In the genomic region with DNA sequence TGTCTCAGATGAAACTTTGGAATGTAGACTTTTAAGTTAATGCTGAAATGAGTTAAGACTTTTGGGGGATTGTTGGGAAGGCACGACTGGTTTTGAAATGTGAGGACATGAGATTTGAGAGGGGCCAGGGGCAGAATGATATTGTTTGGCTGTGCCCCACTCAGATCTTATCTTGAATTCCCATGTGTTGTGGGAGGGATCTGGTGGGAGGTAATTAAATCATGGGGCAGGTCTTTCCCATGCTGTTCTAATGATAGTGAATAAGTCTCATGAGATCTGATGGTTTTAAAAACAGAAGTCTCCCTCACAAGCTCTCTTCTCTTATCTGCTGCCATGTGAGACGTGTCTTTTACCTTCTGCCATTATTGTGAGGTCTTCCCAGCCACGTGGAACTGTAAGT, we compare ENCODE assay signal across 6 cellular contexts.
DNase-seq lines count a peak whose midpoint lies in the region; ATAC-seq and TF ChIP-seq lines count a peak whose summit lies in the region.
"Not testable (repeated sequence)": the region's sequence is repeated elsewhere in the genome, so short reads cannot be mapped to it uniquely, and the experiment has no call there.

No MANE protein-coding gene starts in this region.

- TF ChIP-seq RAD21 in SK-N-SH (IDR thresholded peaks at IDR 0.05; ENCODE audit: low read length), result not testable (repeated sequence)

- H3K9ac ChIP-seq in SK-N-SH; mesendoderm (ENCODE audit: low read length): not testable (repeated sequence)

- not testable (repeated sequence) for H4K20me1 ChIP-seq in SK-N-SH (ENCODE audit: insufficient read depth)

- H3K4me2 ChIP-seq in SK-N-SH; mesendoderm (ENCODE audit: low read length): not testable (repeated sequence)

- H3K23ac ChIP-seq in mesendoderm (ENCODE audit: low read length), result not testable (repeated sequence)

- not testable (repeated sequence) for H3K27ac ChIP-seq in SK-N-SH (ENCODE audit: low read depth in 2 of 2, low read length in 1 of 2); mesendoderm (ENCODE audit: low read depth, low read length)

- 45% methylated on average over 3 of the region's 3 CpGs for WGBS in SK-N-SH (ENCODE audit: low lambda C conversion rate)
- WGBS in mesendoderm (ENCODE audit: extremely low coverage, insufficient coverage, low lambda C conversion rate), result no CpG with 5 or more reads among the region's 3 CpGs

- not testable (repeated sequence) for H2BK120ac ChIP-seq in mesendoderm (ENCODE audit: low read depth, low read length)

- H3K79me2 ChIP-seq in SK-N-SH (ENCODE audit: insufficient read depth); mesendoderm (ENCODE audit: control insufficient read depth, insufficient read depth, low read length): not testable (repeated sequence)

- not testable (repeated sequence) for H3K9me2 ChIP-seq in SK-N-SH

- H3K79me1 ChIP-seq in mesendoderm (ENCODE audit: low read length), result not testable (repeated sequence)

- not testable (repeated sequence) for H3K27me3 ChIP-seq in BE2C; SK-N-SH (ENCODE audit: insufficient read depth); mesendoderm (ENCODE audit: insufficient read depth, low read length, poor library complexity)

- H4K8ac ChIP-seq in mesendoderm (ENCODE audit: low read depth, low read length), result not testable (repeated sequence)

- H3K4me1 ChIP-seq in BE2C; SK-N-SH (ENCODE audit: control insufficient read depth in 1 of 2, insufficient read depth in 2 of 2, low read depth in 1 of 2, low read length in 1 of 2); mesendoderm (ENCODE audit: control insufficient read depth, low read depth, low read length): not testable (repeated sequence)

- H3K9me3 ChIP-seq in BE2C, SK-N-SH: not testable (repeated sequence)

- H3K4ac ChIP-seq in mesendoderm (ENCODE audit: low read depth, low read length), result not testable (repeated sequence)

- H3F3A ChIP-seq in SK-N-SH (replicated peaks; ENCODE audit: insufficient read depth), result not testable (repeated sequence)

- not testable (repeated sequence) for H2AFZ ChIP-seq in SK-N-SH (ENCODE audit: low read depth)

- TF ChIP-seq CTCF in BE2C (IDR thresholded peaks at IDR 0.05; ENCODE audit: low read depth, low read length); SK-N-SH (IDR thresholded peaks at IDR 0.05): not testable (repeated sequence)

- not testable (repeated sequence) for TF ChIP-seq EP300 in SK-N-SH (IDR thresholded peaks at IDR 0.05; ENCODE audit: borderline replicate concordance in 1 of 2, low read depth in 1 of 2, low read length in 1 of 2)

- not testable (repeated sequence) for H3K18ac ChIP-seq in mesendoderm (ENCODE audit: low read length)

- H3K56ac ChIP-seq in mesendoderm (ENCODE audit: low read length), result not testable (repeated sequence)

- H2BK5ac ChIP-seq in mesendoderm (ENCODE audit: low read length), result not testable (repeated sequence)

- H2BK15ac ChIP-seq in mesendoderm (replicated peaks; ENCODE audit: low read depth), result not testable (repeated sequence)

- H4K5ac ChIP-seq in mesendoderm (ENCODE audit: low read length), result not testable (repeated sequence)

- DNase-seq in BE2C, result peak; percentile 42
- peak; percentile 10 for DNase-seq in NCI-H69 (lab: John Stamatoyannopoulos, UW)
- peak; percentile 91 for DNase-seq in SK-N-DZ (ENCODE audit: low spot score)
- DNase-seq in SK-N-SH, result not testable (repeated sequence)
- DNase-seq in mesendoderm, result peak; percentile 0

- H2AK5ac ChIP-seq in mesendoderm (ENCODE audit: low read length), result not testable (repeated sequence)

- POLR2A ChIA-PET in SK-N-SH (lab: Yijun Ruan, JAX), result not testable (repeated sequence)

- H3K4me3 ChIP-seq in BE2C (ENCODE audit: low read depth, low read length); SK-N-SH (ENCODE audit: low read depth in 2 of 2, low read length in 1 of 2); mesendoderm (ENCODE audit: low read length): not testable (repeated sequence)

- not testable (repeated sequence) for H3K36me3 ChIP-seq in BE2C; SK-N-SH (replicated peaks in 1 of 2; ENCODE audit: control insufficient read depth in 1 of 2, insufficient read depth in 2 of 2, low read length in 1 of 2); mesendoderm (ENCODE audit: control insufficient read depth, insufficient read depth, low read length)

- CTCF ChIA-PET in SK-N-SH (lab: Yijun Ruan, JAX), result not testable (repeated sequence)

- ATAC-seq in SK-N-SH treated with all-trans-retinoic acid at 6 μM for 48 hours, result not testable (repeated sequence)

TF ChIP-seq in SK-N-SH, 30 proteins besides CTCF, POLR2A, EP300 and RAD21:
- 0 out of 2 replicates have a peak, but pooled peaks have one; percentile 24 for TF ChIP-seq MXI1 (IDR thresholded peaks at IDR 0.05; ENCODE audit: low read depth, low read length)
- TF ChIP-seq RCOR1 (IDR thresholded peaks at IDR 0.05; ENCODE audit: low read length), result peak; percentile 38; the same call in 1 of the 2 replicates
- peak; percentile 79 for TF ChIP-seq GATA2 (CRISPR knock-in tag; IDR thresholded peaks at IDR 0.05)

TF ChIP-seq in SK-N-SH treated with all-trans-retinoic acid at 6 μM for 48 hours, 23 proteins besides CTCF, POLR2A, EP300 and RAD21:
- peak; percentile 66; the same call in 1 of the 2 replicates for TF ChIP-seq TCF4 (CRISPR knock-in tag; IDR thresholded peaks at IDR 0.05; ENCODE audit: borderline replicate concordance)
